32 cellular contexts compared by ENCODE assay signal in genomic region chr7:155832581-155832981, GRCh38. TPM values are rescaled to one million over a fixed set of nuclear protein-coding genes. Genes with fewer than 3 reads are reported as not detected.
"Had no signal": no experiment of that assay in that cellular context is flagged by ENCODE, and none has a peak within 500 bp of the region (broad histone marks: within the 10 kb centered on the region; RNA-seq: fewer than 3 reads in every experiment).

No MANE protein-coding gene starts in this region.

- H3K9me3 Mint-ChIP-seq: endodermal cell; mesothelial cell of epicardium; naive B cell; natural killer cell treated with Interleukin-12 subunit alpha and Interleukin-12 subunit beta and Interleukin-15 and Interleukin-18, amount 100 ng/mL, for 72 hours; neural crest cell; stimulated activated naive CD8-positive, alpha-beta T cell treated with anti-CD3 and anti-CD28 coated beads, Interleukin-15, Interleukin-2, amounts not matched to agents 100 ng/mL and 50 ng/mL, for 24 hours had no signal

- DNase-seq: colonic mucosa; dermis blood vessel endothelial cell; effector CD4-positive, alpha-beta T cell; endodermal cell; foreskin keratinocyte; hippocampal formation; left cardiac atrium; left lung; mesenchymal stem cell; mucosa of descending colon; naive B cell; psoas muscle; right cardiac atrium; stimulated activated CD4-positive, alpha-beta T cell treated with anti-CD3 and anti-CD28 coated beads, Interleukin-15, amount 100 ng/mL, for 24 hours; stimulated activated CD4-positive, alpha-beta T cell treated with anti-CD3 and anti-CD28 coated beads, Interleukin-2, amount 100 ng/mL, for 48 hours; stimulated activated naive B cell treated with anti-CD40 and anti-IgM and Interleukin-4, amounts not matched to agents 10 μg/mL and 1 μg/mL and 100 μg/mL, for 72 hours; uterus had no signal

- H3K36me3 ChIP-seq: colonic mucosa, gastroesophageal sphincter, heart left ventricle, left lung, thoracic aorta, tibial nerve, upper lobe of left lung, uterus had no signal

- H3K4me1 Mint-ChIP-seq: endodermal cell; mesothelial cell of epicardium; naive B cell; neural crest cell; stimulated activated naive B cell treated with anti-CD40 and anti-IgM and Interleukin-4, amounts not matched to agents 10 μg/mL and 1 μg/mL and 100 μg/mL, for 72 hours had no signal

- H3K27me3 ChIP-seq: colonic mucosa, foreskin keratinocyte, tibial nerve, upper lobe of left lung, uterus had no signal

- ATAC-seq: esophagus mucosa; foreskin keratinocyte; gastroesophageal sphincter; heart left ventricle; left cardiac atrium; left lung; mucosa of descending colon; natural killer cell treated with Interleukin-12 subunit alpha and Interleukin-12 subunit beta and Interleukin-15 and Interleukin-18, amount 100 ng/mL, for 72 hours; psoas muscle; right cardiac atrium; stimulated activated naive B cell treated with anti-CD40 and anti-IgM and Interleukin-4, amounts not matched to agents 10 μg/mL and 1 μg/mL and 100 μg/mL, for 72 hours had no signal

- H3K4me3 ChIP-seq: colonic mucosa, gastroesophageal sphincter, heart left ventricle, left lung, mucosa of descending colon, psoas muscle, skin epidermis, thoracic aorta, tibial nerve, upper lobe of left lung, uterus had no signal

- H3K9me3 ChIP-seq: colonic mucosa, gastroesophageal sphincter, heart left ventricle, left lung, mucosa of descending colon, psoas muscle, thoracic aorta, tibial nerve, upper lobe of left lung, uterus had no signal

- H3K27ac ChIP-seq: colonic mucosa, epithelial cell of prostate, foreskin keratinocyte, gastroesophageal sphincter, heart left ventricle, left lung, psoas muscle, skin epidermis, thoracic aorta, tibial nerve, upper lobe of left lung, uterus had no signal

- H3K4me3 Mint-ChIP-seq: endodermal cell; mesothelial cell of epicardium; naive B cell; natural killer cell treated with Interleukin-12 subunit alpha and Interleukin-12 subunit beta and Interleukin-15 and Interleukin-18, amount 100 ng/mL, for 72 hours; neural crest cell; stimulated activated naive B cell treated with anti-CD40 and anti-IgM and Interleukin-4, amounts not matched to agents 10 μg/mL and 1 μg/mL and 100 μg/mL, for 72 hours; stimulated activated naive CD8-positive, alpha-beta T cell treated with anti-CD3 and anti-CD28 coated beads, Interleukin-15, Interleukin-2, amounts not matched to agents 100 ng/mL and 50 ng/mL, for 24 hours had no signal

- H3K4me1 ChIP-seq: colonic mucosa, foreskin keratinocyte, gastroesophageal sphincter, heart left ventricle, left lung, psoas muscle, tibial nerve, uterus had no signal

- H3K27ac Mint-ChIP-seq: endodermal cell; mesothelial cell of epicardium; natural killer cell treated with Interleukin-12 subunit alpha and Interleukin-12 subunit beta and Interleukin-15 and Interleukin-18, amount 100 ng/mL, for 72 hours; stimulated activated naive B cell treated with anti-CD40 and anti-IgM and Interleukin-4, amounts not matched to agents 10 μg/mL and 1 μg/mL and 100 μg/mL, for 72 hours; stimulated activated naive CD8-positive, alpha-beta T cell treated with anti-CD3 and anti-CD28 coated beads, Interleukin-15, Interleukin-2, amounts not matched to agents 100 ng/mL and 50 ng/mL, for 24 hours had no signal

- H3K36me3 Mint-ChIP-seq: mesothelial cell of epicardium; naive B cell; natural killer cell treated with Interleukin-12 subunit alpha and Interleukin-12 subunit beta and Interleukin-15 and Interleukin-18, amount 100 ng/mL, for 72 hours; stimulated activated naive B cell treated with anti-CD40 and anti-IgM and Interleukin-4, amounts not matched to agents 10 μg/mL and 1 μg/mL and 100 μg/mL, for 72 hours had no signal

RNA-seq across cellular contexts. Expression of gene SHH, which starts 20.3 kb away (rescaled TPM):
- total RNA-seq: chondrocyte; dermis blood vessel endothelial cell; esophagus mucosa; heart left ventricle; left cardiac atrium; lower leg skin; natural killer cell treated with Interleukin-12 subunit alpha and Interleukin-12 subunit beta and Interleukin-15 and Interleukin-18, amount 100 ng/mL, for 72 hours; neural crest cell; psoas muscle; right cardiac atrium had no signal
- polyA plus RNA-seq: fibroblast of lung, heart left ventricle, right cardiac atrium had no signal
